In genomic region chr17:2719861-2720260, GRCh38 we compare ENCODE assay signal across 31 cellular contexts. TPM values are rescaled to one million over a fixed set of nuclear protein-coding genes. Genes with fewer than 3 reads are reported as not detected.
"Had no signal": no experiment of that assay in that cellular context is flagged by ENCODE, and none has a peak within 500 bp of the region (broad histone marks: within the 10 kb centered on the region; RNA-seq: fewer than 3 reads in every experiment).

No MANE protein-coding gene starts in this region.

- H3K4me3 Mint-ChIP-seq: dendritic cell treated with granulocyte-macrophage colony-stimulating factor and Interleukin-4, amounts not matched to agents 40 ng/mL and 50 ng/mL, for 4 days; endodermal cell; memory B cell; natural killer cell; stimulated activated memory B cell treated with anti-CD40 and anti-IgM and Interleukin-4, amounts not matched to agents 10 μg/mL and 1 μg/mL and 100 μg/mL, for 72 hours; type B pancreatic cell had no signal

- H3K36me3 ChIP-seq: colonic mucosa, gastrocnemius medialis, right atrium auricular region, spleen, tibial artery had no signal

- H3K27me3 ChIP-seq: gastrocnemius medialis, right atrium auricular region, testis had no signal

- H3K4me3 ChIP-seq: colonic mucosa, gastrocnemius medialis, lung, right atrium auricular region, sigmoid colon, spleen, testis, tibial artery had no signal

- H3K9me3 ChIP-seq: colonic mucosa, gastrocnemius medialis, right atrium auricular region, sigmoid colon, spleen, testis, tibial artery had no signal

- H3K36me3 Mint-ChIP-seq: memory B cell; natural killer cell; stimulated activated memory B cell treated with anti-CD40 and anti-IgM and Interleukin-4, amounts not matched to agents 10 μg/mL and 1 μg/mL and 100 μg/mL, for 72 hours; type B pancreatic cell had no signal

- ATAC-seq: esophagus mucosa; gastrocnemius medialis; left lobe of liver; natural killer cell; stimulated activated memory B cell treated with anti-CD40 and anti-IgM and Interleukin-4, amounts not matched to agents 10 μg/mL and 1 μg/mL and 100 μg/mL, for 72 hours; stimulated activated naive CD8-positive, alpha-beta T cell treated with anti-CD3 and anti-CD28 coated beads, Interleukin-15, Interleukin-2, amounts not matched to agents 100 U/mL and 50 U/mL, for 24 hours had no signal

- H3K4me1 ChIP-seq: colonic mucosa, parathyroid adenoma, testis had no signal

- H3K4me1 Mint-ChIP-seq: memory B cell; natural killer cell; stimulated activated memory B cell treated with anti-CD40 and anti-IgM and Interleukin-4, amounts not matched to agents 10 μg/mL and 1 μg/mL and 100 μg/mL, for 72 hours had no signal

- H3K9me3 Mint-ChIP-seq: dendritic cell treated with granulocyte-macrophage colony-stimulating factor and Interleukin-4, amounts not matched to agents 40 ng/mL and 50 ng/mL, for 4 days; endodermal cell; memory B cell; natural killer cell; stimulated activated memory B cell treated with anti-CD40 and anti-IgM and Interleukin-4, amounts not matched to agents 10 μg/mL and 1 μg/mL and 100 μg/mL, for 72 hours; type B pancreatic cell had no signal

- H3K27ac Mint-ChIP-seq: dendritic cell treated with granulocyte-macrophage colony-stimulating factor and Interleukin-4, amounts not matched to agents 40 ng/mL and 50 ng/mL, for 4 days; endodermal cell; memory B cell; natural killer cell; progenitor cell of endocrine pancreas; stimulated activated memory B cell treated with anti-CD40 and anti-IgM and Interleukin-4, amounts not matched to agents 10 μg/mL and 1 μg/mL and 100 μg/mL, for 72 hours; type B pancreatic cell had no signal

- H3K79me2 ChIP-seq: parathyroid adenoma had no signal

- H3K27ac ChIP-seq: colonic mucosa, epithelial cell of prostate, gastrocnemius medialis, parathyroid adenoma, right atrium auricular region, sigmoid colon, spleen, testis, tibial artery had no signal

- H2AFZ ChIP-seq: parathyroid adenoma had no signal

- DNase-seq: colonic mucosa; effector CD8-positive, alpha-beta T cell; endodermal cell; foreskin fibroblast; gastrocnemius medialis; head of caudate nucleus; kidney; natural killer cell; sigmoid colon; spleen; stimulated activated CD4-positive, alpha-beta T cell treated with anti-CD3 and anti-CD28 coated beads, Interleukin-4, amount 100 ng/mL, for 4 hours; stimulated activated naive CD8-positive, alpha-beta T cell treated with anti-CD3 and anti-CD28 coated beads, Interleukin-15, Interleukin-2, amounts not matched to agents 100 U/mL and 50 U/mL, for 24 hours; substantia nigra; testis; tibial artery had no signal

RNA-seq across cellular contexts. Expression of gene CCDC92B, which starts 29.6 kb away (rescaled TPM):
- total RNA-seq: gastrocnemius medialis, glomerular endothelial cell, left lobe of liver, liver, mononuclear cell, natural killer cell, osteoblast, right atrium auricular region, skeletal muscle tissue had no signal
- polyA plus RNA-seq: liver had no signal
